ENCODE assay signal across 22 cellular contexts in genomic region chr15:73190189-73190601, GRCh38.
DNase-seq lines count a peak whose midpoint lies in the region; ATAC-seq and TF ChIP-seq lines count a peak whose summit lies in the region.
"Had no signal": no experiment of that assay in that cellular context is flagged by ENCODE, and none has a peak within 500 bp of the region (broad histone marks: within the 10 kb centered on the region; RNA-seq: fewer than 3 reads in every experiment).

No MANE protein-coding gene starts in this region.

- no peaks in the 10 kb centered on the region for H3K4me1 ChIP-seq in breast epithelium
- H3K4me1 ChIP-seq: pancreas had no signal

- no peaks in the 10 kb centered on the region for H3K27me3 Mint-ChIP-seq in MCF 10A (ENCODE audit: insufficient read depth, unreplicated experiment)
- H3K27me3 Mint-ChIP-seq in activated CD4-positive, alpha-beta memory T cell treated with anti-CD3 and anti-CD28 coated beads for 36 hours, result no peaks in the 10 kb centered on the region
- H3K27me3 Mint-ChIP-seq: CD4-positive, alpha-beta memory T cell; IgD-negative memory B cell; type B pancreatic cell had no signal

- CTCF ChIA-PET in MCF 10A (lab: Yijun Ruan, JAX), result no interaction called here
- CTCF ChIA-PET in activated CD4-positive, alpha-beta memory T cell treated with anti-CD3 and anti-CD28 coated beads for 36 hours (lab: Charles Lee), result no interaction called here

- peak overlapping the region; percentile 41 for H3K27ac Mint-ChIP-seq in MCF 10A (ENCODE audit: low read depth, unreplicated experiment)
- no peak overlapping the region for H3K27ac Mint-ChIP-seq in activated CD4-positive, alpha-beta memory T cell treated with anti-CD3 and anti-CD28 coated beads for 36 hours
- H3K27ac Mint-ChIP-seq: CD4-positive, alpha-beta memory T cell; IgD-negative memory B cell; type B pancreatic cell had no signal

- H3K36me3 ChIP-seq in breast epithelium (no peaks in the 10 kb centered on the region), MG63 (no peaks in the 10 kb centered on the region)
- H3K36me3 ChIP-seq: pancreas had no signal

- POLR2A ChIA-PET in MCF 10A (lab: Yijun Ruan, JAX), result no interaction called here
- POLR2A ChIA-PET in activated CD4-positive, alpha-beta memory T cell treated with anti-CD3 and anti-CD28 coated beads for 36 hours (lab: Charles Lee), result no interaction called here

- BruUV-seq in MCF 10A (replicated peaks; lab: Mats Ljungman, UMichigan), result no TSS peak

- no peaks in the 10 kb centered on the region for H3K9me3 ChIP-seq in breast epithelium
- no peaks in the 10 kb centered on the region; the same call in 1 of the 2 replicates for H3K9me3 ChIP-seq in MG63
- H3K9me3 ChIP-seq: pancreas had no signal

- no peak for DNase-seq in MCF 10A (ENCODE audit: unreplicated experiment)
- no peak for DNase-seq in breast epithelium (ENCODE audit: low spot score in 2 of 2)
- DNase-seq in astrocyte of the hippocampus (ENCODE audit: low read depth, low spot score), result peak; percentile 52
- peak; percentile 61 for DNase-seq in fibroblast of villous mesenchyme (ENCODE audit: low read depth)
- no peak for DNase-seq in MG63
- DNase-seq in activated gamma-delta T cell treated with Interleukin-2 at 50 U/mL for 16 hours, result no peak
- no peak for DNase-seq in activated CD4-positive, alpha-beta memory T cell treated with anti-CD3 and anti-CD28 coated beads for 36 hours
- DNase-seq: 8988T; activated T-cell treated with anti-CD3 and anti-CD28 coated beads, Interleukin-2, amount 50 U/mL, for 4 hours; amygdala; CD4-positive, alpha-beta memory T cell; cortex of kidney; DND-41; hypothalamus; left colon; NCI-H1105; NCI-H2171; pancreas; stimulated activated CD4-positive, alpha-beta T cell treated with anti-CD3 and anti-CD28 coated beads, Interleukin-4, amount 100 ng/mL, for 24 hours had no signal

- intact Hi-C loops in MCF 10A (cut with micrococcal nuclease), result no loop called here
- intact Hi-C loops in breast epithelium (cut with DNase I; ENCODE audit: low total_unique reads), result no loop called here
- intact Hi-C loops in activated CD4-positive, alpha-beta memory T cell treated with anti-CD3 and anti-CD28 coated beads for 36 hours (cut with micrococcal nuclease), result no loop called here

- no peak for TF ChIP-seq CTCF in MCF 10A (IDR thresholded peaks at IDR 0.05; ENCODE audit: unreplicated experiment)
- TF ChIP-seq CTCF in breast epithelium (IDR thresholded peaks at IDR 0.05), result no peak
- TF ChIP-seq CTCF in fibroblast of villous mesenchyme (IDR thresholded peaks at IDR 0.05; ENCODE audit: insufficient read depth, low read depth, low read length), result no peak

- no peak overlapping the region for H3K27ac ChIP-seq in breast epithelium
- H3K27ac ChIP-seq: pancreas had no signal

- no peak overlapping the region for H3K4me3 ChIP-seq in breast epithelium
- H3K4me3 ChIP-seq in fibroblast of villous mesenchyme (ENCODE audit: low read depth, low read length), result no peak overlapping the region
- H3K4me3 ChIP-seq in MG63, result no peak overlapping the region
- H3K4me3 ChIP-seq: pancreas had no signal

- H3K4me1 Mint-ChIP-seq in MCF 10A (ENCODE audit: insufficient read depth, unreplicated experiment), result peaks cover 8% of the 10 kb centered on the region
- peaks cover 5% of the 10 kb centered on the region for H3K4me1 Mint-ChIP-seq in activated CD4-positive, alpha-beta memory T cell treated with anti-CD3 and anti-CD28 coated beads for 36 hours (ENCODE audit: low read depth)
- H3K4me1 Mint-ChIP-seq: CD4-positive, alpha-beta memory T cell; IgD-negative memory B cell had no signal

- H3K36me3 Mint-ChIP-seq in MCF 10A (ENCODE audit: insufficient read depth, unreplicated experiment), result no peaks in the 10 kb centered on the region
- no peaks in the 10 kb centered on the region for H3K36me3 Mint-ChIP-seq in activated CD4-positive, alpha-beta memory T cell treated with anti-CD3 and anti-CD28 coated beads for 36 hours

- ATAC-seq in HG03521 (IDR thresholded peaks at IDR 0.05; ENCODE audit: unreplicated experiment), result no peak
- ATAC-seq: activated T-cell treated with anti-CD3 and anti-CD28 coated beads, Interleukin-2, amount 50 U/mL, for 4 hours; left colon; pancreas had no signal

- H3K27me3 ChIP-seq in breast epithelium, result no peaks in the 10 kb centered on the region
- no peaks in the 10 kb centered on the region for H3K27me3 ChIP-seq in MG63
- H3K27me3 ChIP-seq: pancreas had no signal

- no peak overlapping the region for H3K4me3 Mint-ChIP-seq in MCF 10A (ENCODE audit: unreplicated experiment)
- no peak overlapping the region for H3K4me3 Mint-ChIP-seq in activated CD4-positive, alpha-beta memory T cell treated with anti-CD3 and anti-CD28 coated beads for 36 hours
- H3K4me3 Mint-ChIP-seq: activated T-cell treated with anti-CD3 and anti-CD28 coated beads, Interleukin-2, amount 50 U/mL, for 4 hours; CD4-positive, alpha-beta memory T cell; IgD-negative memory B cell; type B pancreatic cell had no signal

- no peaks in the 10 kb centered on the region for H3K9me3 Mint-ChIP-seq in MCF 10A (ENCODE audit: unreplicated experiment)
- peaks cover under 1% of the 10 kb centered on the region for H3K9me3 Mint-ChIP-seq in activated CD4-positive, alpha-beta memory T cell treated with anti-CD3 and anti-CD28 coated beads for 36 hours
- H3K9me3 Mint-ChIP-seq: activated T-cell treated with anti-CD3 and anti-CD28 coated beads, Interleukin-2, amount 50 U/mL, for 4 hours; type B pancreatic cell had no signal

- no peak for TF ChIP-seq POLR2A in breast epithelium (IDR thresholded peaks at IDR 0.05)

Comparison
In these comparisons a context has a peak if more than half of its experiments do, and no peak if none do; other contexts are left out.
1. DNase-seq: peak in astrocyte of the hippocampus (single experiment) and fibroblast of villous mesenchyme (single experiment); none in MCF 10A (single experiment), breast epithelium (0 of 2), MG63 (single experiment), activated gamma-delta T cell treated with Interleukin-2 at 50 U/mL for 16 hours (single experiment) and activated CD4-positive, alpha-beta memory T cell treated with anti-CD3 and anti-CD28 coated beads for 36 hours (single experiment).